34 cellular contexts compared by ENCODE assay signal in the genomic region with DNA sequence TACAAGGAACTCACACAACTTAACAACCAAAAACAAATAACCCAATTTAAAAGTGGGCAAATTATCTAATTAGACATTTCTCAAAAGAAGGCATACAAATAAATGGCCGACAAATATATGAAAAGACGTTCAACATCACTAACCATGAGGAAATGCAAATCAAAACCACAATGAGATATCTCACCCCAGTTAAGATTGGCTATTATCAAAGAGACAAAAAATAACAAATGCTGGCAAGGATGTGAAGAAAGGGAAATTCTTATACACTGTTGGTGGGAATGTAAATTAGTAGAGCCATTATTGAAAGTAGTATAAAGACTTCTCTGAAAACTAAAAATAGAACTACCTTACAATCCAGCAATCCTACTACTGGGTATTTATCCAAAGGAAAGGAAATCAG.
"Had no signal": no experiment of that assay in that cellular context is flagged by ENCODE, and none has a peak within 500 bp of the region (broad histone marks: within the 10 kb centered on the region; RNA-seq: fewer than 3 reads in every experiment).

No MANE protein-coding gene starts in this region.

- H3K27me3 ChIP-seq: ascending aorta, body of pancreas, breast epithelium had no signal

- H3K36me3 ChIP-seq: ascending aorta, breast epithelium had no signal

- H3K4me3 ChIP-seq: ascending aorta, body of pancreas, breast epithelium, PC-9 had no signal

- DNase-seq: activated B cell treated with CpG ODN at 0.5 μM for 24 hours; activated CD4-positive, alpha-beta memory T cell treated with anti-CD3 and anti-CD28 coated beads for 36 hours; activated CD4-positive, alpha-beta T cell treated with anti-CD3 and anti-CD28 coated beads for 4 hours; activated CD4-positive, alpha-beta T cell treated with anti-CD3 and anti-CD28 coated beads, Interleukin-2, amount 50 U/mL, for 1 hour; activated CD4-positive, CD25-positive, alpha-beta regulatory T cell treated with anti-CD3 and anti-CD28 coated beads, Interleukin-2, amount 50 U/mL, for 72 hours; activated CD8-positive, alpha-beta memory T cell treated with anti-CD3 and anti-CD28 coated beads, Interleukin-2, amount 50 U/mL, for 48 hours; activated gamma-delta T cell; activated naive CD4-positive, alpha-beta T cell treated with Interleukin-2 at 50 U/mL for 16 hours; activated naive CD8-positive, alpha-beta T cell treated with anti-CD3 and anti-CD28 coated beads, Interleukin-2, amount 10 ng/mL, durations not matched to agents 7 days and 5 days; activated T-cell treated with anti-CD3 and anti-CD28 coated beads, Interleukin-2, amount 50 U/mL, for 72 hours; amygdala; body of pancreas; NCI-H1048; NCI-H1105 treated with DMSO at 0.1 percent for 48 hours; NCI-H1436; NCI-H1694; NCI-H1930; NCI-H2171 treated with DMSO at 0.1 percent for 48 hours; NCI-H226; NCI-H446 treated with DMSO at 0.1 percent for 48 hours; NCI-H524; PC-9; SW 1271; T-helper 1 cell; T-helper 2 cell; T-helper 9 cell had no signal

- H3K27me3 Mint-ChIP-seq: activated B cell treated with CpG ODN at 0.5 μM for 24 hours; activated CD4-positive, alpha-beta memory T cell treated with anti-CD3 and anti-CD28 coated beads for 36 hours; activated naive CD4-positive, alpha-beta T cell treated with anti-CD3 and anti-CD28 coated beads, Interleukin-2, amount 50 U/mL, for 24 hours had no signal

- H3K4me1 ChIP-seq: ascending aorta, body of pancreas, breast epithelium had no signal

- H3K4me2 ChIP-seq: PC-9 had no signal

- H3K9me3 Mint-ChIP-seq: activated T-helper 2 cell treated with anti-CD3 and anti-CD28 coated beads, Interferon-gamma antibody, Interleukin-2, Interleukin-4, amounts not matched to agents 10 μg/mL and 5 μg/mL and 100 μg/mL, durations not matched to agents 14 hours and 24 hours and 36 hours had no signal

- H3K27ac ChIP-seq: ascending aorta, body of pancreas, breast epithelium, PC-9, RWPE1, VCaP had no signal

- ATAC-seq: activated T-cell treated with anti-CD3 and anti-CD28 coated beads, Interleukin-2, amount 50 U/mL, for 72 hours; body of pancreas; Right ventricle myocardium inferior had no signal

- FAIRE-seq: RCC 7860 had no signal

- H3K4me3 Mint-ChIP-seq: activated B cell treated with CpG ODN at 0.5 μM for 24 hours; activated CD4-positive, alpha-beta memory T cell treated with anti-CD3 and anti-CD28 coated beads for 36 hours; activated naive CD4-positive, alpha-beta T cell treated with anti-CD3 and anti-CD28 coated beads, Interleukin-2, amount 50 U/mL, for 24 hours; activated naive CD8-positive, alpha-beta T cell treated with anti-CD3 and anti-CD28 coated beads, Interleukin-2, amount 10 ng/mL, durations not matched to agents 7 days and 5 days; activated T-cell treated with anti-CD3 and anti-CD28 coated beads, Interleukin-2, amount 50 U/mL, for 72 hours had no signal

- H3K4me1 Mint-ChIP-seq: activated naive CD4-positive, alpha-beta T cell treated with anti-CD3 and anti-CD28 coated beads, Interleukin-2, amount 50 U/mL, for 24 hours had no signal

- H2AFZ ChIP-seq: PC-9 had no signal

- H3K27ac Mint-ChIP-seq: activated B cell treated with CpG ODN at 0.5 μM for 24 hours; activated CD4-positive, alpha-beta memory T cell treated with anti-CD3 and anti-CD28 coated beads for 36 hours; activated naive CD4-positive, alpha-beta T cell treated with anti-CD3 and anti-CD28 coated beads, Interleukin-2, amount 50 U/mL, for 24 hours; activated naive CD8-positive, alpha-beta T cell treated with anti-CD3 and anti-CD28 coated beads, Interleukin-2, amount 10 ng/mL, durations not matched to agents 7 days and 5 days; activated T-helper 2 cell treated with anti-CD3 and anti-CD28 coated beads, Interferon-gamma antibody, Interleukin-2, Interleukin-4, amounts not matched to agents 10 μg/mL and 5 μg/mL and 100 μg/mL, durations not matched to agents 14 hours and 24 hours and 36 hours had no signal

- H3K36me3 Mint-ChIP-seq: activated CD4-positive, alpha-beta memory T cell treated with anti-CD3 and anti-CD28 coated beads for 36 hours had no signal

- H3K9me3 ChIP-seq: ascending aorta, breast epithelium had no signal
